ENCODE assay signal across 9 cellular contexts in the genomic region with DNA sequence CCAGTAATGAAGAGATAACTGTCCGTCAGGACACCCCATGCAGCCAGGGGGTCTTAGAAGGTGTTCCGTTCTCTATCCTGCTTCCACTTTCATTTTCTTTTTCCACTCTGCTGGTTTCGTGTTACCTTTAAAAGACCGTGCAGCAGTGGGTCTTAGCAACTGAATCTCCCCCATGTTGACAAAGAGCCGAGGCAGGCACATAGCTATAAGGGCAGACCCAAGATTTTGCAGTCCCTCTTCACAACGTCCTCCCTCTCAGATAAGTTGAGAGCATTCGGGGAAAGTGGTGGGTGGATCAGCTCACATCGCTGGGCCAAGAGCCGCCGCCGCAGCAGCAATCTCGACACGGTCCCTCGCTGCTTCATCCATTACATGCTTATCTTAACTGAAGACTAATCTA.
DNase-seq lines count a peak whose midpoint lies in the region; ATAC-seq and TF ChIP-seq lines count a peak whose summit lies in the region.
"Had no signal": no experiment of that assay in that cellular context is flagged by ENCODE, and none has a peak within 500 bp of the region (broad histone marks: within the 10 kb centered on the region; RNA-seq: fewer than 3 reads in every experiment).

No MANE protein-coding gene starts in this region.

- H3K36me3 ChIP-seq in MM.1S (replicated peaks; ENCODE audit: insufficient read depth, low read length): no peaks in the 10 kb centered on the region
- H3K36me3 ChIP-seq: SJSA1 had no signal

- peak; percentile 33 for ATAC-seq in activated CD8-positive, alpha-beta T cell treated with anti-CD3 and anti-CD28 coated beads, Interleukin-2, amount 10 ng/mL, durations not matched to agents 7 days and 5 days
- ATAC-seq in GM19328 (IDR thresholded peaks at IDR 0.05; ENCODE audit: unreplicated experiment): no peak

- no peaks in the 10 kb centered on the region for H3K27me3 Mint-ChIP-seq in activated CD8-positive, alpha-beta T cell treated with anti-CD3 and anti-CD28 coated beads, Interleukin-2, amount 10 ng/mL, durations not matched to agents 7 days and 5 days (ENCODE audit: low read depth)

- no peaks in the 10 kb centered on the region for H3K9me2 ChIP-seq in MM.1S (replicated peaks; ENCODE audit: insufficient read depth, low read length)

- H3K79me2 ChIP-seq in MM.1S (ENCODE audit: low read length): no peaks in the 10 kb centered on the region

- no peaks in the 10 kb centered on the region for H3K9me3 ChIP-seq in MM.1S (replicated peaks; ENCODE audit: insufficient read depth, low read length)
- H3K9me3 ChIP-seq: SJSA1 had no signal

- no peaks in the 10 kb centered on the region for H3K36me3 Mint-ChIP-seq in activated CD8-positive, alpha-beta T cell treated with anti-CD3 and anti-CD28 coated beads, Interleukin-2, amount 10 ng/mL, durations not matched to agents 7 days and 5 days (ENCODE audit: low read depth)

- peak overlapping the region; percentile 47 for H3K4me3 Mint-ChIP-seq in activated CD8-positive, alpha-beta T cell treated with anti-CD3 and anti-CD28 coated beads, Interleukin-2, amount 10 ng/mL, durations not matched to agents 7 days and 5 days

- CTCF ChIA-PET in activated CD8-positive, alpha-beta T cell treated with anti-CD3 and anti-CD28 coated beads, Interleukin-2, amount 10 ng/mL, durations not matched to agents 7 days and 5 days (lab: Charles Lee): no interaction called here

- H3K27ac Mint-ChIP-seq in activated CD8-positive, alpha-beta T cell treated with anti-CD3 and anti-CD28 coated beads, Interleukin-2, amount 10 ng/mL, durations not matched to agents 7 days and 5 days: peak overlapping the region; percentile 54

- H3K27ac ChIP-seq in MM.1S (ENCODE audit: low read length): no peak overlapping the region
- H3K27ac ChIP-seq: SJSA1 had no signal

- POLR2A ChIA-PET in activated CD8-positive, alpha-beta T cell treated with anti-CD3 and anti-CD28 coated beads, Interleukin-2, amount 10 ng/mL, durations not matched to agents 7 days and 5 days (lab: Charles Lee): no interaction called here

- no peaks in the 10 kb centered on the region for H3F3A ChIP-seq in MM.1S (ENCODE audit: insufficient read depth, low read length)

- H3K4me3 ChIP-seq in skeletal muscle cell (ENCODE audit: low read depth, low read length) (peak overlapping the region; percentile 42), MM.1S (ENCODE audit: low read length) (no peak overlapping the region)
- H3K4me3 ChIP-seq: SJSA1 had no signal

- no peaks in the 10 kb centered on the region for H3K4me1 ChIP-seq in MM.1S (ENCODE audit: low read length)
- H3K4me1 ChIP-seq: SJSA1 had no signal

- no peak for TF ChIP-seq CTCF in MM.1S (IDR thresholded peaks at IDR 0.05; ENCODE audit: low read length)

- no peak overlapping the region for H2AFZ ChIP-seq in MM.1S (ENCODE audit: low read length)

- no peaks in the 10 kb centered on the region for H3K27me3 ChIP-seq in MM.1S (replicated peaks; ENCODE audit: insufficient read depth, low read length)
- H3K27me3 ChIP-seq: SJSA1 had no signal

- H3K4me1 Mint-ChIP-seq in activated CD8-positive, alpha-beta T cell treated with anti-CD3 and anti-CD28 coated beads, Interleukin-2, amount 10 ng/mL, durations not matched to agents 7 days and 5 days (ENCODE audit: low read depth): no peaks in the 10 kb centered on the region

- DNase-seq in NCI-H510A treated with DMSO at 0.1 percent for 48 hours (lab: John Stamatoyannopoulos, UW) (peak; percentile 68), NCI-H510A (lab: John Stamatoyannopoulos, UW) (no peak), hippocampal formation (lab: John Stamatoyannopoulos, UW) (peak; percentile 3 to 14), skeletal muscle cell (ENCODE audit: low read depth) (peak; percentile 6), MM.1S (no peak), HuH-7 (ENCODE audit: low spot score) (no peak)
- DNase-seq in activated CD8-positive, alpha-beta T cell treated with anti-CD3 and anti-CD28 coated beads, Interleukin-2, amount 10 ng/mL, durations not matched to agents 7 days and 5 days: no peak

- no peaks in the 10 kb centered on the region for H3K9me3 Mint-ChIP-seq in activated CD8-positive, alpha-beta T cell treated with anti-CD3 and anti-CD28 coated beads, Interleukin-2, amount 10 ng/mL, durations not matched to agents 7 days and 5 days (ENCODE audit: insufficient read depth)

- H3K9ac ChIP-seq in MM.1S (ENCODE audit: low read length): no peak overlapping the region

- H4K20me1 ChIP-seq in MM.1S (ENCODE audit: insufficient read depth, low read length): no peaks in the 10 kb centered on the region

- no peak overlapping the region for H3K4me2 ChIP-seq in MM.1S (ENCODE audit: low read depth, low read length)

Comparison
In these comparisons a context has a peak if more than half of its experiments do, and no peak if none do; other contexts are left out.
1. DNase-seq: peak in NCI-H510A treated with DMSO at 0.1 percent for 48 hours (single experiment), hippocampal formation (2 of 2) and skeletal muscle cell (single experiment); none in NCI-H510A (single experiment), activated CD8-positive, alpha-beta T cell treated with anti-CD3 and anti-CD28 coated beads, Interleukin-2, amount 10 ng/mL, durations not matched to agents 7 days and 5 days (single experiment), MM.1S (single experiment) and HuH-7 (single experiment).